15 cellular contexts compared by ENCODE assay signal in the genomic region with DNA sequence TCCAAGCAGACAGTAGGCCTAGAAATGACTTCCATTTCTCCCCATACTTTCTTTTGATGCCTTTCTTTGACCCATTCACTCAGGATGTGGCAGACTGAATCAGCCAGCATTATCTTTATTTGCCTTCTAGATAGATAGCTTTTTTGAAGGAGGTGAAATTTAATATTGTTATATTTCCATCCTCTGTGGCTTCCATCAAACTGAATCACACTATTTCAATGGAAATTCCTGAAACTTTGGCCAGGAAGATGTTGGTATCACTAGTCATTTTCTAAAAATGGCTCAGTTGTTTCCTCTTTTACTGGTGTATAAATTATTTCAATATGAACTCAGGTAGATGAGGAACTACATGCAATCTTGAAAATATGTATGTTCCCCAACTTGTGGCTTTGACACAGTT. TPM values are rescaled to one million over a fixed set of nuclear protein-coding genes. Genes with fewer than 3 reads are reported as not detected.
"Had no signal": no experiment of that assay in that cellular context is flagged by ENCODE, and none has a peak within 500 bp of the region (broad histone marks: within the 10 kb centered on the region; RNA-seq: fewer than 3 reads in every experiment).

No MANE protein-coding gene starts in this region.

- DNase-seq: activated effector memory CD4-positive, alpha-beta T cell treated with anti-CD3 and anti-CD28 coated beads, Interleukin-2, amount 50 U/mL, for 16 hours; activated T-cell treated with anti-CD3 and anti-CD28 coated beads, Interleukin-2, amount 50 U/mL, for 24 hours; amniotic stem cell; gastrocnemius medialis; heart right ventricle; mucosa of descending colon; stimulated activated CD4-positive, alpha-beta T cell treated with anti-CD3 and anti-CD28 coated beads, Interleukin-2, amount 100 ng/mL, for 24 hours; stimulated activated naive CD4-positive, alpha-beta T cell had no signal

- ATAC-seq: activated CD4-positive, CD25-positive, alpha-beta regulatory T cell treated with anti-CD3 and anti-CD28 coated beads, Interleukin-2, amount 50 U/mL, for 24 hours; activated naive CD4-positive, alpha-beta T cell treated with anti-CD3 and anti-CD28 coated beads, Interleukin-2, amount 50 U/mL, for 72 hours; gastrocnemius medialis; heart right ventricle; mucosa of descending colon; sciatic nerve had no signal

- H3K27ac ChIP-seq: breast epithelium, gastrocnemius medialis, heart right ventricle had no signal

RNA-seq across cellular contexts. Expression of gene HTR1F, which starts 17.9 kb away (rescaled TPM):
- total RNA-seq: activated naive CD4-positive, alpha-beta T cell treated with anti-CD3 and anti-CD28 coated beads, Interleukin-2, amount 50 U/mL, for 72 hours; lung microvascular endothelial cell; pulmonary artery endothelial cell; T-helper 1 cell treated with Interleukin-12 subunit alpha and Interleukin-12 subunit beta and Interleukin-4 antibody, amounts not matched to agents 30 ng/mL and 1 ng/mL, for 36 hours had no signal
